ENCODE assay signal across 23 cellular contexts in the genomic region with DNA sequence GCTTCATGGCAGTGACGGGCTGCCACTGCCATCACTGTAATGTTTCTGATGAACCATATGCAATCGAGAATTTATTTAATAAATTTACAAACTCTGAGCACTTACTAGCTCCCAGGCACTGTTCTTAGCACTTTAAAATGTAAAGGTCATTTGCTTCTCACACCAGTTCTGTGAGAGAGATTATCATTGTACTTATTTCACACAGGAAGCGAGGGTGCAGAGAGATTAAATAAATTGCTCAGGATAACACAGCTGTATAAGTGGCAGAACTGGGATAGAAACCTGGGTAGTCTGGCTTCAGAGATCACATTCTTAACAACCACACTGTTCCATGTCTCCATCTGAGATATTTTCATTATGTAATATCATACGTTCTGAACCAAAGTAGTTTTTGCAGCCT.
"Had no signal": no experiment of that assay in that cellular context is flagged by ENCODE, and none has a peak within 500 bp of the region (broad histone marks: within the 10 kb centered on the region; RNA-seq: fewer than 3 reads in every experiment).

No MANE protein-coding gene starts in this region.

- H3K36me3 Mint-ChIP-seq: naive thymus-derived CD8-positive, alpha-beta T cell; stimulated activated effector memory CD8-positive, alpha-beta T cell treated with anti-CD3 and anti-CD28 coated beads, Interleukin-12 subunit alpha, Interleukin-12 subunit beta, amount 100 ng/mL, for 72 hours; type B pancreatic cell had no signal

- ATAC-seq: effector memory CD8-positive, alpha-beta T cell; left lung; naive thymus-derived CD8-positive, alpha-beta T cell; pancreas; stimulated activated effector memory CD8-positive, alpha-beta T cell treated with anti-CD3 and anti-CD28 coated beads, Interleukin-12 subunit alpha, Interleukin-12 subunit beta, amount 100 ng/mL, for 72 hours; stimulated activated naive CD8-positive, alpha-beta T cell treated with anti-CD3 and anti-CD28 coated beads, Interleukin-15, Interleukin-2, amounts not matched to agents 100 U/mL and 50 U/mL, for 24 hours had no signal

- H3K4me3 Mint-ChIP-seq: dendritic cell treated with granulocyte-macrophage colony-stimulating factor and Interleukin-4, amounts not matched to agents 40 ng/mL and 50 ng/mL, for 4 days; effector memory CD8-positive, alpha-beta T cell; naive thymus-derived CD8-positive, alpha-beta T cell; neural progenitor cell; stimulated activated effector memory CD8-positive, alpha-beta T cell treated with anti-CD3 and anti-CD28 coated beads, Interleukin-12 subunit alpha, Interleukin-12 subunit beta, amount 100 ng/mL, for 72 hours; type B pancreatic cell had no signal

- H3K4me1 Mint-ChIP-seq: stimulated activated effector memory CD8-positive, alpha-beta T cell treated with anti-CD3 and anti-CD28 coated beads, Interleukin-12 subunit alpha, Interleukin-12 subunit beta, amount 100 ng/mL, for 72 hours had no signal

- DNase-seq: cerebellar nuclear complex; effector memory CD8-positive, alpha-beta T cell; foreskin fibroblast; hippocampal formation; islet precursor cell; left lung; mucosa of descending colon; naive thymus-derived CD8-positive, alpha-beta T cell; nucleus accumbens; pancreas; stimulated activated CD4-positive, alpha-beta T cell treated with anti-CD3 and anti-CD28 coated beads, Interleukin-12 subunit alpha, Interleukin-12 subunit beta, amount 100 ng/mL, for 4 hours; stimulated activated CD4-positive, alpha-beta T cell treated with anti-CD3 and anti-CD28 coated beads, Interleukin-4, amount 100 ng/mL, for 1 hour; stimulated activated CD8-positive, alpha-beta memory T cell treated with anti-CD3 and anti-CD28 coated beads, Interleukin-4, amount 100 ng/mL, for 48 hours; stimulated activated naive CD8-positive, alpha-beta T cell treated with anti-CD3 and anti-CD28 coated beads, Interleukin-15, Interleukin-2, amounts not matched to agents 100 U/mL and 50 U/mL, for 24 hours; thyroid gland had no signal

- H3K9ac ChIP-seq: neural progenitor cell had no signal

- H3K4me3 ChIP-seq: esophagus muscularis mucosa, left lung, mucosa of descending colon, neural progenitor cell, pancreas, skin epidermis, suprapubic skin, thyroid gland had no signal

- H3K27ac ChIP-seq: epithelial cell of prostate, esophagus muscularis mucosa, left lung, neural progenitor cell, pancreas, skin epidermis, suprapubic skin, thyroid gland had no signal

- H3K4me1 ChIP-seq: left lung, suprapubic skin, thyroid gland had no signal

- H3K27me3 ChIP-seq: esophagus muscularis mucosa, left lung, pancreas, suprapubic skin, thyroid gland had no signal

- H3K36me3 ChIP-seq: left lung, neural progenitor cell, pancreas, suprapubic skin, thyroid gland had no signal

- H3K27me3 Mint-ChIP-seq: dendritic cell treated with granulocyte-macrophage colony-stimulating factor and Interleukin-4, amounts not matched to agents 40 ng/mL and 50 ng/mL, for 4 days; effector memory CD8-positive, alpha-beta T cell had no signal

- H3K9me3 Mint-ChIP-seq: dendritic cell treated with granulocyte-macrophage colony-stimulating factor and Interleukin-4, amounts not matched to agents 40 ng/mL and 50 ng/mL, for 4 days; effector memory CD8-positive, alpha-beta T cell; naive thymus-derived CD8-positive, alpha-beta T cell; neural progenitor cell; stimulated activated effector memory CD8-positive, alpha-beta T cell treated with anti-CD3 and anti-CD28 coated beads, Interleukin-12 subunit alpha, Interleukin-12 subunit beta, amount 100 ng/mL, for 72 hours; type B pancreatic cell had no signal

- H3K9me3 ChIP-seq: esophagus muscularis mucosa, left lung, mucosa of descending colon, pancreas, suprapubic skin, thyroid gland had no signal
